ENCODE assay signal across 8 cellular contexts in genomic region chr3:157128771-157129671, GRCh38. TPM values are rescaled to one million over a fixed set of nuclear protein-coding genes. Genes with fewer than 3 reads are reported as not detected.
DNase-seq lines count a peak whose midpoint lies in the region; ATAC-seq and TF ChIP-seq lines count a peak whose summit lies in the region.

No MANE protein-coding gene starts in this region.

- H3K36me3 ChIP-seq in OCI-LY3 (replicated peaks; ENCODE audit: low read depth, low read length), result no peaks in the 10 kb centered on the region
- no peaks in the 10 kb centered on the region for H3K36me3 ChIP-seq in body of pancreas (replicated peaks in 1 of 2; ENCODE audit: insufficient read depth in 1 of 2, low read depth in 2 of 2)
- no peaks in the 10 kb centered on the region for H3K36me3 ChIP-seq in right lobe of liver
- H3K36me3 ChIP-seq in thoracic aorta, result no peaks in the 10 kb centered on the region

- TF ChIP-seq CTCF in OCI-LY3 (IDR thresholded peaks at IDR 0.05; ENCODE audit: low read depth, low read length) (no peak), body of pancreas (IDR thresholded peaks at IDR 0.05) (no peak), right lobe of liver (IDR thresholded peaks at IDR 0.05) (no peak), thoracic aorta (IDR thresholded peaks at IDR 0.05) (no peak)

- no peak overlapping the region for H3K27ac ChIP-seq in OCI-LY3 (ENCODE audit: low read length)
- peak overlapping the region; percentile 72 to 93 (median 83) for H3K27ac ChIP-seq in body of pancreas
- H3K27ac ChIP-seq in right lobe of liver, result peak overlapping the region; percentile 13 to 89 (median 83)
- H3K27ac ChIP-seq in thoracic aorta, result peak overlapping the region; percentile 13 to 26

- H3K79me2 ChIP-seq in OCI-LY3 (ENCODE audit: low read length), result no peaks in the 10 kb centered on the region

- H3K9me3 ChIP-seq in OCI-LY3 (ENCODE audit: insufficient read depth, low read length), result no peaks in the 10 kb centered on the region
- no peaks in the 10 kb centered on the region for H3K9me3 ChIP-seq in body of pancreas
- H3K9me3 ChIP-seq in right lobe of liver, result no peaks in the 10 kb centered on the region
- no peaks in the 10 kb centered on the region for H3K9me3 ChIP-seq in thoracic aorta

- TF ChIP-seq POLR2A in body of pancreas (IDR thresholded peaks at IDR 0.05) (no peak), right lobe of liver (IDR thresholded peaks at IDR 0.05) (no peak)

- no peak overlapping the region for H3K4me3 ChIP-seq in OCI-LY3 (ENCODE audit: low read length)
- H3K4me3 ChIP-seq in body of pancreas, result no peak overlapping the region
- H3K4me3 ChIP-seq in right lobe of liver, result no peak overlapping the region
- H3K4me3 ChIP-seq in thoracic aorta, result no peak overlapping the region

- H3K27me3 ChIP-seq in OCI-LY3 (ENCODE audit: low read depth, low read length), result no peaks in the 10 kb centered on the region
- no peaks in the 10 kb centered on the region for H3K27me3 ChIP-seq in body of pancreas
- H3K27me3 ChIP-seq in right lobe of liver, result no peaks in the 10 kb centered on the region
- no peaks in the 10 kb centered on the region for H3K27me3 ChIP-seq in thoracic aorta (replicated peaks; ENCODE audit: insufficient read depth)

- ATAC-seq in body of pancreas, result no peak
- no peak for ATAC-seq in right lobe of liver
- ATAC-seq in thoracic aorta (ENCODE audit: insufficient number of reproducible peaks, low FRiP score, low read depth), result no peak

- intact Hi-C loops in body of pancreas (cut with DNase I) (no loop called here), right lobe of liver (cut with DNase I) (no loop called here)

- H4K20me1 ChIP-seq in OCI-LY3 (ENCODE audit: insufficient read depth, low read length), result no peaks in the 10 kb centered on the region

- H3K4me2 ChIP-seq in OCI-LY3 (ENCODE audit: low read length), result peak overlapping the region; percentile 26

- WGBS in body of pancreas, 2 donors, result 49 to 56% methylated on average over 10 to 14 of the region's 14 CpGs
- WGBS in right lobe of liver (ENCODE audit: insufficient coverage, low coverage, low lambda C conversion rate, missing lambda C conversion rate), result 61% methylated on average over 7 of the region's 14 CpGs

- peaks cover 31% of the 10 kb centered on the region for H3K4me1 ChIP-seq in OCI-LY3 (ENCODE audit: low read length)
- peaks cover 99% of the 10 kb centered on the region for H3K4me1 ChIP-seq in body of pancreas
- H3K4me1 ChIP-seq in right lobe of liver, result peaks cover 0 to 58% (median 25%) of the 10 kb centered on the region in 4 donors
- peaks cover 15 to 56% of the 10 kb centered on the region in 2 donors for H3K4me1 ChIP-seq in thoracic aorta (ENCODE audit: control insufficient read depth in 1 of 2, low read depth in 2 of 2)

- peak; percentile 49 for DNase-seq in stimulated activated CD4-positive, alpha-beta T cell treated with anti-CD3 and anti-CD28 coated beads, Interleukin-15, amount 100 ng/mL, for 24 hours
- no peak for DNase-seq in stimulated activated CD4-positive, alpha-beta T cell treated with anti-CD3 and anti-CD28 coated beads, Interleukin-12 subunit alpha, Interleukin-12 subunit beta, amount 100 ng/mL, for 4 hours
- peak; percentile 46 to 57 (median 51) for DNase-seq in body of pancreas
- no peak for DNase-seq in right lobe of liver
- DNase-seq in thoracic aorta (ENCODE audit: low spot score), result no peak
- DNase-seq in NCI-H524 (lab: John Stamatoyannopoulos, UW), result no peak
- no peak for DNase-seq in GOT3 (lab: John Stamatoyannopoulos, UW)

- no peak overlapping the region for H3K9ac ChIP-seq in OCI-LY3 (ENCODE audit: low read length)

- peak overlapping the region; percentile 90 for H2AFZ ChIP-seq in OCI-LY3 (ENCODE audit: low read depth, low read length)

RNA-seq across cellular contexts. Expression of gene CCNL1, which starts 30.9 kb away (rescaled TPM):
- total RNA-seq in body of pancreas (100 to 1,000 TPM; 194 to 196 TPM), right lobe of liver (100 to 1,000 TPM in 2 of 6 experiments, 10 to 100 TPM in 4; 34.0 to 153 (median 78.5) TPM), thoracic aorta (100 to 1,000 TPM; 210 to 387 TPM)

Comparison
In these comparisons a context has a peak if more than half of its experiments do, and no peak if none do; other contexts are left out.
1. DNase-seq: peak in stimulated activated CD4-positive, alpha-beta T cell treated with anti-CD3 and anti-CD28 coated beads, Interleukin-15, amount 100 ng/mL, for 24 hours (single experiment) and body of pancreas (4 of 4); none in stimulated activated CD4-positive, alpha-beta T cell treated with anti-CD3 and anti-CD28 coated beads, Interleukin-12 subunit alpha, Interleukin-12 subunit beta, amount 100 ng/mL, for 4 hours (single experiment), right lobe of liver (0 of 3), thoracic aorta (single experiment), NCI-H524 (0 of 2) and GOT3 (single experiment).